9 cellular contexts compared by ENCODE assay signal in genomic region chr1:166133276-166133841, GRCh38. TPM values are rescaled to one million over a fixed set of nuclear protein-coding genes. Genes with fewer than 3 reads are reported as not detected.
DNase-seq lines count a peak whose midpoint lies in the region; ATAC-seq and TF ChIP-seq lines count a peak whose summit lies in the region.
"Had no signal": no experiment of that assay in that cellular context is flagged by ENCODE, and none has a peak within 500 bp of the region (broad histone marks: within the 10 kb centered on the region; RNA-seq: fewer than 3 reads in every experiment).

No MANE protein-coding gene starts in this region.

- H3K4me3 ChIP-seq in NB4 (ENCODE audit: low read depth, low read length) = no peak overlapping the region
- H3K4me3 ChIP-seq in colonic mucosa = no peak overlapping the region

- no peak overlapping the region for H3K4me3 Mint-ChIP-seq in activated T-cell treated with anti-CD3 and anti-CD28 coated beads, Interleukin-2, amount 50 U/mL, for 24 hours
- H3K4me3 Mint-ChIP-seq: B cell had no signal

- no peaks in the 10 kb centered on the region for H3K4me1 Mint-ChIP-seq in activated T-cell treated with anti-CD3 and anti-CD28 coated beads, Interleukin-2, amount 50 U/mL, for 24 hours (ENCODE audit: low read depth)
- H3K4me1 Mint-ChIP-seq: B cell had no signal

- TF ChIP-seq POLR2A in NB4 (IDR thresholded peaks at IDR 0.05; ENCODE audit: extremely low read depth, insufficient read length) = no peak

- H3K27ac ChIP-seq in colonic mucosa = no peak overlapping the region

- H3K9me3 Mint-ChIP-seq in activated T-cell treated with anti-CD3 and anti-CD28 coated beads, Interleukin-2, amount 50 U/mL, for 24 hours = peaks cover 5% of the 10 kb centered on the region

- no peak overlapping the region for H3K27ac Mint-ChIP-seq in activated T-cell treated with anti-CD3 and anti-CD28 coated beads, Interleukin-2, amount 50 U/mL, for 24 hours
- H3K27ac Mint-ChIP-seq: B cell had no signal

- DNase-seq in SKM-1 treated with dmso at 0.1 percent for 144 hours (lab: John Stamatoyannopoulos, UW; ENCODE audit: unreplicated experiment) (peak; percentile 9), SKM-1 (lab: John Stamatoyannopoulos, UW; ENCODE audit: unreplicated experiment) (no peak), NB4 (ENCODE audit: low read depth) (peak; percentile 37), colonic mucosa (peak; percentile 24), renal cortical epithelial cell (ENCODE audit: low read depth) (peak; percentile 7), anterior cingulate cortex (lab: John Stamatoyannopoulos, UW) (no peak)
- no peak for DNase-seq in activated T-cell treated with anti-CD3 and anti-CD28 coated beads, Interleukin-2, amount 50 U/mL, for 24 hours

- no peaks in the 10 kb centered on the region for H3K27me3 ChIP-seq in colonic mucosa

- no peaks in the 10 kb centered on the region for H3K36me3 ChIP-seq in colonic mucosa

- TF ChIP-seq CTCF in NB4 (IDR thresholded peaks at IDR 0.05; ENCODE audit: low read depth, low read length) = peak; percentile 68
- TF ChIP-seq CTCF in colonic mucosa (IDR thresholded peaks at IDR 0.05) = peak; percentile 53

- H3K27me3 Mint-ChIP-seq in activated T-cell treated with anti-CD3 and anti-CD28 coated beads, Interleukin-2, amount 50 U/mL, for 24 hours = no peaks in the 10 kb centered on the region

- intact Hi-C loops in colonic mucosa (cut with DNase I) = no loop called here

- ATAC-seq in HG03039 (IDR thresholded peaks at IDR 0.05; ENCODE audit: unreplicated experiment) = no peak

- no peaks in the 10 kb centered on the region for H3K4me1 ChIP-seq in colonic mucosa

- no peak overlapping the region for H3K9ac ChIP-seq in colonic mucosa (ENCODE audit: low read depth in 2 of 2, low read length in 2 of 2)

- H3K9me3 ChIP-seq in colonic mucosa = no peaks in the 10 kb centered on the region

- H3K36me3 Mint-ChIP-seq in activated T-cell treated with anti-CD3 and anti-CD28 coated beads, Interleukin-2, amount 50 U/mL, for 24 hours (ENCODE audit: low read depth) = no peaks in the 10 kb centered on the region

RNA-seq across cellular contexts. Expression of gene FAM78B, which starts 33.4 kb away (rescaled TPM):
- total RNA-seq in colonic mucosa (1 to 10 TPM in 1 of 2 donors, under 1 TPM in 1; 0.69 to 1.2 TPM), renal cortical epithelial cell (0.25 TPM in 1 of 2 replicates, not detected in the other)

Comparison
In these comparisons a context has a peak if more than half of its experiments do, and no peak if none do; other contexts are left out.
1. DNase-seq: peak in SKM-1 treated with dmso at 0.1 percent for 144 hours (single experiment), NB4 (single experiment), colonic mucosa (single experiment) and renal cortical epithelial cell (single experiment); none in SKM-1 (single experiment), anterior cingulate cortex (0 of 58) and activated T-cell treated with anti-CD3 and anti-CD28 coated beads, Interleukin-2, amount 50 U/mL, for 24 hours (single experiment).